ENCODE assay signal across 8 cellular contexts in the genomic region with DNA sequence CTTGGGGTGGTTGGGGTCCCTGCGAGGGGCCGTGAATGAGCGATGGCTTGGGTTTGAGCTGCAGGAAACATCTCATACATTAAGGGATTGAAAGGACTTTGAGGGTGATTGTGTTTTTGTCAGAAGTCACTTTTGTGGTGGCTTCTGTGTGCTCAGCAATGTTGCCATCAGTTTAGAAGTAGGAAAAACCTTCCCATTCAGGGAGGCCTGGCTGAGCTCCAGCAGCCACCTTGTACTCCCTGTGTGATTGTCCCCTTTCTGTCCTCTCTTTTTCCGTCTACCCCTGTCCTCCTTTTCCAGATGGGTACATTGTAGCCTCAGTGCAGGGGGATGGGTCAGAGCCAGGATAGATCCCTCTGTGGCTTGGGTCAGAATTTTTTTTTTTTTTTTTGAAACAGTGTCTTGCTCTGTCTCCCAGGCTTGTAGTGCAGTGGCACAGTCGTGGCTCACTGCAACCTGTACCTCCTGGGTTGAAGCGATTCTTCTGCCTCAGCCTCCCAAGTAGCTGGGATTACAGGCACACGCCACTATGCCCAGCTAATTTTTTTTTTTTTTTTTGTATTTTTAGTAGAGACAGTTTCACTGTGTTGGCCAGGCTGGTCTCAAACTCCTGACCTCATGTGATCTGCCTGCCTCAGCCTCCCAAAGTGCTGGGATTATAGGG. TPM values are rescaled to one million over a fixed set of nuclear protein-coding genes. Genes with fewer than 3 reads are reported as not detected.
DNase-seq lines count a peak whose midpoint lies in the region; ATAC-seq and TF ChIP-seq lines count a peak whose summit lies in the region.
"Not testable (repeated sequence)": the region's sequence is repeated elsewhere in the genome, so short reads cannot be mapped to it uniquely, and the experiment has no call there.

No MANE protein-coding gene starts in this region.

- peaks cover 46% of the 10 kb centered on the region for H3K79me2 ChIP-seq in Karpas-422 (ENCODE audit: low read length)

- not testable (repeated sequence) for H3K27ac ChIP-seq in Karpas-422 (ENCODE audit: low read length); thoracic aorta
- H3K27ac ChIP-seq in adrenal gland (peak overlapping the region; percentile 88 to 100 (median 96)), ovary (peak overlapping the region in 1 of 2 donors; percentile 65)

- H3K4me1 ChIP-seq in Karpas-422 (ENCODE audit: low read length) (peaks cover 19% of the 10 kb centered on the region), adrenal gland (replicated peaks in 1 of 2) (peaks cover 28 to 29% of the 10 kb centered on the region in 2 donors), ovary (ENCODE audit: insufficient read depth) (peaks cover 11% of the 10 kb centered on the region), thoracic aorta (ENCODE audit: control insufficient read depth in 1 of 2, low read depth in 2 of 2) (peaks cover 12% of the 10 kb centered on the region in 2 donors)

- not testable (repeated sequence) for TF ChIP-seq POLR2A in adrenal gland (IDR thresholded peaks at IDR 0.05); ovary (IDR thresholded peaks at IDR 0.05)

- not testable (repeated sequence) for H3K27me3 ChIP-seq in Karpas-422 (ENCODE audit: low read length); adrenal gland; kidney epithelial cell (ENCODE audit: control insufficient read depth, insufficient read depth, low read length); ovary; thoracic aorta (replicated peaks; ENCODE audit: insufficient read depth)

- peak overlapping the region; percentile 77 for H3K4me2 ChIP-seq in Karpas-422 (ENCODE audit: low read depth, low read length, poor library complexity, severe bottlenecking)

- not testable (repeated sequence) for H3K9me2 ChIP-seq in Karpas-422 (replicated peaks; ENCODE audit: insufficient read depth, low read length)

- H3K4me3 ChIP-seq in Karpas-422 (ENCODE audit: low read length) (peak overlapping the region; percentile 72; the same call in 1 of the 2 replicates), adrenal gland (peak overlapping the region in 2 of 4 donors; percentile 63 to 77), kidney epithelial cell (ENCODE audit: low read depth, low read length) (peak overlapping the region; percentile 100), ovary (peak overlapping the region; percentile 80), thoracic aorta (peak overlapping the region; percentile 96)

- intact Hi-C loops in adrenal gland (cut with DNase I), result not testable (repeated sequence)
- intact Hi-C loops in ovary (cut with DNase I), result loop anchor here in 2 of 4 donors (5.0 kb wide), 2 partner anchors 33 to 38 kb away; partner anchors contain the start of gene PTOV1 (in 1 of the 2)

- H3K4me3 Mint-ChIP-seq in T-helper 2 cell treated with Interferon-gamma antibody and Interleukin-4, amounts not matched to agents 5 μg/mL and 100 μg/mL, for 36 hours, result peak overlapping the region; percentile 93
- H3K4me3 Mint-ChIP-seq in endothelial cell (ENCODE audit: unreplicated experiment), result peak overlapping the region; percentile 98

- DNase-seq in COLO668 (lab: John Stamatoyannopoulos, UW; ENCODE audit: unreplicated experiment), result peak; percentile 37
- DNase-seq in Karpas-422; T-helper 2 cell treated with Interferon-gamma antibody and Interleukin-4, amounts not matched to agents 5 μg/mL and 100 μg/mL, for 36 hours (ENCODE audit: low spot score); endothelial cell (ENCODE audit: low spot score); kidney epithelial cell (ENCODE audit: low read depth); thoracic aorta (ENCODE audit: low spot score): not testable (repeated sequence)
- peak in 3 of 7 donors; percentile 58 to 62 (median 59) for DNase-seq in adrenal gland
- DNase-seq in ovary, result peak in 1 of 5 donors; percentile 60

- not testable (repeated sequence) for H3K27me3 Mint-ChIP-seq in T-helper 2 cell treated with Interferon-gamma antibody and Interleukin-4, amounts not matched to agents 5 μg/mL and 100 μg/mL, for 36 hours (ENCODE audit: low read depth)
- H3K27me3 Mint-ChIP-seq in endothelial cell (ENCODE audit: unreplicated experiment), result peaks cover 20% of the 10 kb centered on the region

- TF ChIP-seq CTCF in adrenal gland (IDR thresholded peaks at IDR 0.05); endothelial cell (IDR thresholded peaks at IDR 0.05; ENCODE audit: unreplicated experiment); kidney epithelial cell (IDR thresholded peaks at IDR 0.05; ENCODE audit: insufficient read depth, low read length, poor library complexity, severe bottlenecking); ovary (IDR thresholded peaks at IDR 0.05); thoracic aorta (IDR thresholded peaks at IDR 0.05): not testable (repeated sequence)

- peaks cover 16% of the 10 kb centered on the region for H3K36me3 Mint-ChIP-seq in T-helper 2 cell treated with Interferon-gamma antibody and Interleukin-4, amounts not matched to agents 5 μg/mL and 100 μg/mL, for 36 hours (ENCODE audit: low read depth)
- peaks cover 20% of the 10 kb centered on the region for H3K36me3 Mint-ChIP-seq in endothelial cell (ENCODE audit: low read depth, unreplicated experiment)

- H3K4me1 Mint-ChIP-seq in T-helper 2 cell treated with Interferon-gamma antibody and Interleukin-4, amounts not matched to agents 5 μg/mL and 100 μg/mL, for 36 hours (ENCODE audit: low read depth), result peaks cover 18% of the 10 kb centered on the region
- H3K4me1 Mint-ChIP-seq in endothelial cell (ENCODE audit: unreplicated experiment), result peaks cover 18% of the 10 kb centered on the region

- peak overlapping the region; percentile 85 for H3K9ac ChIP-seq in Karpas-422 (ENCODE audit: low read length)

- H3K9me3 Mint-ChIP-seq in T-helper 2 cell treated with Interferon-gamma antibody and Interleukin-4, amounts not matched to agents 5 μg/mL and 100 μg/mL, for 36 hours; endothelial cell (ENCODE audit: unreplicated experiment): not testable (repeated sequence)

- H4K20me1 ChIP-seq in Karpas-422 (ENCODE audit: insufficient read depth, low read depth, low read length), result not testable (repeated sequence)

- H2AFZ ChIP-seq in Karpas-422 (ENCODE audit: low read length), result not testable (repeated sequence)

- peaks cover 15% of the 10 kb centered on the region; the same call in 1 of the 2 replicates for H3K36me3 ChIP-seq in Karpas-422 (ENCODE audit: insufficient read depth, low read length)
- H3K36me3 ChIP-seq in adrenal gland (replicated peaks in 1 of 2), result peaks cover 0 to 18% of the 10 kb centered on the region in 2 donors
- not testable (repeated sequence) for H3K36me3 ChIP-seq in kidney epithelial cell (ENCODE audit: control insufficient read depth, insufficient read depth, low read length); ovary; thoracic aorta

- WGBS in adrenal gland, 4 donors, result 40 to 49% (median 47%) methylated on average over 7 of the region's 7 CpGs
- 54 to 70% (median 56%) methylated on average over 7 of the region's 7 CpGs for WGBS in ovary, 3 donors

- peak overlapping the region; percentile 93 for H3K27ac Mint-ChIP-seq in T-helper 2 cell treated with Interferon-gamma antibody and Interleukin-4, amounts not matched to agents 5 μg/mL and 100 μg/mL, for 36 hours
- peak overlapping the region; percentile 100 for H3K27ac Mint-ChIP-seq in endothelial cell (ENCODE audit: unreplicated experiment)

- not testable (repeated sequence) for H3K9me3 ChIP-seq in Karpas-422 (ENCODE audit: low read length); adrenal gland (replicated peaks in 1 of 3); ovary; thoracic aorta

- not testable (repeated sequence) for TF ChIP-seq EP300 in ovary (IDR thresholded peaks at IDR 0.05)

- not testable (repeated sequence) for ATAC-seq in thoracic aorta (ENCODE audit: insufficient number of reproducible peaks, low FRiP score, low read depth)

RNA-seq across cellular contexts. Expression of gene MED25, which starts 1.5 kb away (rescaled TPM):
- 37.8 and 40.5 TPM in 2 replicates for total RNA-seq in Karpas-422 (2014; rRNA removed; shearing (Covaris generic); ENCODE audit: low replicate concordance)
- total RNA-seq in adrenal gland, result 100 to 1,000 TPM in 5 of 8 donors, 10 to 100 TPM in 3; 78.3 to 211 (median 107) TPM
- 100 to 1,000 TPM in 2 of 3 donors, 10 to 100 TPM in 1; 71.2 to 457 (median 299) TPM for polyA plus RNA-seq in adrenal gland
- total RNA-seq in endothelial cell (ENCODE audit: unreplicated experiment), result 117 TPM
- total RNA-seq in kidney epithelial cell, result 31.6 and 34.5 TPM in 2 replicates
- total RNA-seq in ovary, result 10 to 100 TPM; 30.3 to 89.9 (median 85.3) TPM
- 10 to 100 TPM; 34.3 to 67.4 TPM for polyA plus RNA-seq in ovary
- 10 to 100 TPM; 29.8 to 37.0 TPM for total RNA-seq in thoracic aorta

RNA-seq across cellular contexts. Expression of gene FUZ, which starts 6.5 kb away (rescaled TPM):
- total RNA-seq in Karpas-422 (2014; rRNA removed; shearing (Covaris generic); ENCODE audit: low replicate concordance), result 15.8 and 38.3 TPM in 2 replicates
- total RNA-seq in adrenal gland, result 10 to 100 TPM; 22.0 to 72.5 (median 45.7) TPM
- polyA plus RNA-seq in adrenal gland, result 10 to 100 TPM in 2 of 3 donors, 1 to 10 TPM in 1; 7.6 to 62.0 (median 47.7) TPM
- total RNA-seq in endothelial cell (ENCODE audit: unreplicated experiment), result 15.6 TPM
- 13.2 and 14.8 TPM in 2 replicates for total RNA-seq in kidney epithelial cell
- 10 to 100 TPM; 23.3 to 48.6 (median 27.5) TPM for total RNA-seq in ovary
- 10 to 100 TPM; 13.4 to 36.9 TPM for polyA plus RNA-seq in ovary
- total RNA-seq in thoracic aorta, result 10 to 100 TPM; 23.6 to 27.3 TPM

RNA-seq across cellular contexts. Expression of gene PTOV1, which starts 31.4 kb away (rescaled TPM):
- total RNA-seq in Karpas-422 (2014; rRNA removed; shearing (Covaris generic); ENCODE audit: low replicate concordance), result 67.8 and 114 TPM in 2 replicates
- 100 to 1,000 TPM; 163 to 568 (median 275) TPM for total RNA-seq in adrenal gland
- 100 to 1,000 TPM in 2 of 3 donors, 10 to 100 TPM in 1; 78.7 to 620 (median 409) TPM for polyA plus RNA-seq in adrenal gland
- total RNA-seq in endothelial cell (ENCODE audit: unreplicated experiment), result 231 TPM
- 47.9 and 71.1 TPM in 2 replicates for total RNA-seq in kidney epithelial cell
- total RNA-seq in ovary, result 100 to 1,000 TPM; 108 to 256 (median 206) TPM
- 100 to 1,000 TPM in 1 of 2 donors, 10 to 100 TPM in 1; 22.2 to 186 TPM for polyA plus RNA-seq in ovary
- 10 to 100 TPM; 62.9 to 72.2 TPM for total RNA-seq in thoracic aorta

RNA-seq across cellular contexts. Expression of gene PNKP, which starts 47.8 kb away (rescaled TPM):
- total RNA-seq in Karpas-422 (2014; rRNA removed; shearing (Covaris generic); ENCODE audit: low replicate concordance), result 49.4 and 101 TPM in 2 replicates
- total RNA-seq in adrenal gland, result 100 to 1,000 TPM in 4 of 8 donors, 10 to 100 TPM in 4; 49.3 to 199 (median 100) TPM
- polyA plus RNA-seq in adrenal gland, result 100 to 1,000 TPM in 2 of 3 donors, 10 to 100 TPM in 1; 40.7 to 344 (median 202) TPM
- total RNA-seq in endothelial cell (ENCODE audit: unreplicated experiment), result 96.0 TPM
- total RNA-seq in kidney epithelial cell, result 69.3 and 78.2 TPM in 2 replicates
- total RNA-seq in ovary, result 100 to 1,000 TPM in 1 of 7 donors, 10 to 100 TPM in 6; 47.2 to 111 (median 74.2) TPM
- polyA plus RNA-seq in ovary, result 10 to 100 TPM in 1 of 2 donors, 1 to 10 TPM in 1; 6.8 to 39.0 TPM
- 10 to 100 TPM; 55.8 to 78.7 TPM for total RNA-seq in thoracic aorta

RNA-seq across cellular contexts. Expression of gene AP2A1, which starts 52.8 kb away (rescaled TPM):
- 32.4 and 54.7 TPM in 2 replicates for total RNA-seq in Karpas-422 (2014; rRNA removed; shearing (Covaris generic); ENCODE audit: low replicate concordance)
- total RNA-seq in adrenal gland (100 to 1,000 TPM; 199 to 455 (median 265) TPM), endothelial cell (ENCODE audit: unreplicated experiment) (191 TPM), kidney epithelial cell (98.9 and 111 TPM in 2 replicates), ovary (100 to 1,000 TPM in 3 of 7 donors, 10 to 100 TPM in 4; 56.0 to 126 (median 99.3) TPM), thoracic aorta (10 to 100 TPM; 81.1 to 89.7 TPM)
- polyA plus RNA-seq in adrenal gland (100 to 1,000 TPM in 1 of 3 donors, 10 to 100 TPM in 2; 71.5 to 131 (median 90.3) TPM), ovary (10 to 100 TPM; 37.8 to 72.2 TPM)
